In the genomic region with DNA sequence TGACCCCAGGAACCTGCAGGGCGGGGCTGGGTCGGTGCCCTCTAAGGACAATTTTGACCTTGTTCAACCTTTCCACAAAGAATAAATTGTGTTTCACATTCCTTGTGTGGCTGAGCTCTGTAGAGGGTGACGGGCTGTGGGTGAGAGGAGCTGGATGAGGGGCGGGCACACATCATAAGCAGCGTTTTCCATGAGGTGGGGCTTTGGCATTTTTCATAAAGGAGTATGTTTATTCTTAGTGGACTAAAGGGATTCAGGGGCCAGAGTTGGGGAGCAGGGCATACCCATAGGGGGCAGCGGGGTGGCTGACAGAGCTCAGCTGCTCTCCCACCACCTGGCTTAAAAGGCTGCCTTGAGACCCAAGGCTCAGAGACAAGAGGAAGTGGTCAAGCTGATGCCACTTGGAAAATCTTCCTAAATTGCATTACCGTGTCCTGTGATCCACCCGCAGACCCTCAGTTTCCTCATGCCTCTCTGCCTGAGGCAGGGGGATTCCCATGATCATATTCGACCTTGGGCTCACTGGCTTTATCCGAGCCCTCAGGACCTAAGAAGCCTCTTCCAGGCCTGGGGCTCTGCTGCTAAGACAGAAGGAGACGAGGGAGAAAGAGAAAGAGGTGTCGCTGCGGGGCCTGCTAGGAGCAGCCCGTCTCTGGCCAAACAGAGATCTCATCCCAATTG, we compare ENCODE assay signal across 11 cellular contexts. TPM values are rescaled to one million over a fixed set of nuclear protein-coding genes. Genes with fewer than 3 reads are reported as not detected.
A peak's percentile ranks its signal among the peaks of the same experiment; 100 is the strongest.
DNase-seq lines count a peak whose midpoint lies in the region; ATAC-seq and TF ChIP-seq lines count a peak whose summit lies in the region.
"Had no signal": no experiment of that assay in that cellular context is flagged by ENCODE, and none has a peak within 500 bp of the region (broad histone marks: within the 10 kb centered on the region; RNA-seq: fewer than 3 reads in every experiment).

No MANE protein-coding gene starts in this region.

- peaks cover 2% of the 10 kb centered on the region for H3K27me3 Mint-ChIP-seq in stimulated activated naive CD8-positive, alpha-beta T cell treated with anti-CD3 and anti-CD28 coated beads, Interleukin-15, Interleukin-2, amounts not matched to agents 100 ng/mL and 50 ng/mL, for 24 hours
- peaks cover 52% of the 10 kb centered on the region for H3K27me3 Mint-ChIP-seq in stimulated activated naive CD8-positive, alpha-beta T cell treated with anti-CD3 and anti-CD28 coated beads, Interleukin-15, amount 100 ng/mL, for 72 hours
- no peaks in the 10 kb centered on the region for H3K27me3 Mint-ChIP-seq in mesothelial cell of epicardium (ENCODE audit: low read depth)

- H3K27me3 ChIP-seq in aorta (ENCODE audit: control insufficient read depth in 1 of 2, insufficient read depth in 2 of 2, low read length in 1 of 2) = no peaks in the 10 kb centered on the region

- intact Hi-C loops in aorta (cut with DNase I) = no loop called here

- no peaks in the 10 kb centered on the region for H3K9me3 Mint-ChIP-seq in stimulated activated naive CD8-positive, alpha-beta T cell treated with anti-CD3 and anti-CD28 coated beads, Interleukin-15, Interleukin-2, amounts not matched to agents 100 ng/mL and 50 ng/mL, for 24 hours
- no peaks in the 10 kb centered on the region for H3K9me3 Mint-ChIP-seq in stimulated activated naive CD8-positive, alpha-beta T cell treated with anti-CD3 and anti-CD28 coated beads, Interleukin-15, amount 100 ng/mL, for 72 hours
- no peaks in the 10 kb centered on the region for H3K9me3 Mint-ChIP-seq in mesothelial cell of epicardium
- H3K9me3 Mint-ChIP-seq: activated B cell treated with CpG ODN at 0.5 μM for 24 hours had no signal

- no peak overlapping the region for H3K4me3 Mint-ChIP-seq in stimulated activated naive CD8-positive, alpha-beta T cell treated with anti-CD3 and anti-CD28 coated beads, Interleukin-15, Interleukin-2, amounts not matched to agents 100 ng/mL and 50 ng/mL, for 24 hours
- H3K4me3 Mint-ChIP-seq in stimulated activated naive CD8-positive, alpha-beta T cell treated with anti-CD3 and anti-CD28 coated beads, Interleukin-15, amount 100 ng/mL, for 72 hours = no peak overlapping the region
- H3K4me3 Mint-ChIP-seq in mesothelial cell of epicardium = peak overlapping the region; percentile 31
- H3K4me3 Mint-ChIP-seq: activated B cell treated with CpG ODN at 0.5 μM for 24 hours; CD4-positive, CD25-positive, alpha-beta regulatory T cell had no signal

- no peaks in the 10 kb centered on the region for H3K9me3 ChIP-seq in aorta (ENCODE audit: control insufficient read depth, low read length)

- no peak for ATAC-seq in stimulated activated naive CD8-positive, alpha-beta T cell treated with anti-CD3 and anti-CD28 coated beads, Interleukin-15, amount 100 ng/mL, for 72 hours
- ATAC-seq in aorta (ENCODE audit: low FRiP score) (no peak), GM21786 (IDR thresholded peaks at IDR 0.05; ENCODE audit: unreplicated experiment) (no peak), GM18519 (IDR thresholded peaks at IDR 0.05; ENCODE audit: low FRiP score, unreplicated experiment) (no peak)

- peaks cover 9% of the 10 kb centered on the region for H3K4me1 Mint-ChIP-seq in stimulated activated naive CD8-positive, alpha-beta T cell treated with anti-CD3 and anti-CD28 coated beads, Interleukin-15, Interleukin-2, amounts not matched to agents 100 ng/mL and 50 ng/mL, for 24 hours (ENCODE audit: low read depth)
- peaks cover 22% of the 10 kb centered on the region for H3K4me1 Mint-ChIP-seq in stimulated activated naive CD8-positive, alpha-beta T cell treated with anti-CD3 and anti-CD28 coated beads, Interleukin-15, amount 100 ng/mL, for 72 hours
- H3K4me1 Mint-ChIP-seq in mesothelial cell of epicardium = peaks cover 34% of the 10 kb centered on the region

- H3K4me3 ChIP-seq in aorta (ENCODE audit: low read length in 2 of 2) = no peak overlapping the region

- H3K27ac ChIP-seq in aorta (ENCODE audit: low read depth in 1 of 2, low read length in 2 of 2) = peak overlapping the region; percentile 73 to 95

- 12 to 13% methylated on average over 14 of the region's 14 CpGs for WGBS in aorta, 2 donors

- TF ChIP-seq CTCF in mesothelial cell of epicardium (IDR thresholded peaks at IDR 0.05; ENCODE audit: unreplicated experiment) = no peak

- no peak for DNase-seq in stimulated activated naive CD8-positive, alpha-beta T cell treated with anti-CD3 and anti-CD28 coated beads, Interleukin-15, amount 100 ng/mL, for 72 hours
- peak; percentile 45 for DNase-seq in dermis blood vessel endothelial cell
- no peak for DNase-seq in mesothelial cell of epicardium (ENCODE audit: low spot score in 2 of 2, unreplicated experiment in 2 of 2)
- DNase-seq in aorta = peak; percentile 55 to 77
- DNase-seq in superior temporal gyrus (ENCODE audit: extremely low spot score) = no peak
- DNase-seq: activated B cell treated with CpG ODN at 0.5 μM for 24 hours; CD4-positive, CD25-positive, alpha-beta regulatory T cell; effector CD8-positive, alpha-beta T cell had no signal

- H3K36me3 ChIP-seq in aorta (ENCODE audit: control insufficient read depth in 1 of 2, insufficient read depth in 2 of 2, low read length in 1 of 2) = peaks cover 0 to 14% of the 10 kb centered on the region in 2 donors

- no peaks in the 10 kb centered on the region for H3K36me3 Mint-ChIP-seq in stimulated activated naive CD8-positive, alpha-beta T cell treated with anti-CD3 and anti-CD28 coated beads, Interleukin-15, Interleukin-2, amounts not matched to agents 100 ng/mL and 50 ng/mL, for 24 hours (ENCODE audit: low read depth)
- peaks cover 20% of the 10 kb centered on the region for H3K36me3 Mint-ChIP-seq in mesothelial cell of epicardium
- H3K36me3 Mint-ChIP-seq: CD4-positive, CD25-positive, alpha-beta regulatory T cell had no signal

- peak overlapping the region; percentile 49 for H3K27ac Mint-ChIP-seq in stimulated activated naive CD8-positive, alpha-beta T cell treated with anti-CD3 and anti-CD28 coated beads, Interleukin-15, Interleukin-2, amounts not matched to agents 100 ng/mL and 50 ng/mL, for 24 hours
- H3K27ac Mint-ChIP-seq in stimulated activated naive CD8-positive, alpha-beta T cell treated with anti-CD3 and anti-CD28 coated beads, Interleukin-15, amount 100 ng/mL, for 72 hours = no peak overlapping the region
- H3K27ac Mint-ChIP-seq in mesothelial cell of epicardium = peak overlapping the region; percentile 97
- H3K27ac Mint-ChIP-seq: activated B cell treated with CpG ODN at 0.5 μM for 24 hours had no signal

- no peaks in the 10 kb centered on the region for H3K4me1 ChIP-seq in aorta (ENCODE audit: control insufficient read depth in 1 of 2, insufficient read depth in 2 of 2, low read length in 2 of 2)

RNA-seq across cellular contexts. Expression of a gene that starts 11.4 kb away (rescaled TPM):
- 73.3 and 138 TPM in 2 replicates for total RNA-seq in dermis blood vessel endothelial cell
- total RNA-seq in mesothelial cell of epicardium = 302 to 306 TPM (median 304 TPM) in 3 replicates
- total RNA-seq in aorta = 100 to 1,000 TPM; 206 to 250 TPM
- 10 to 100 TPM; 29.8 to 99.2 TPM for polyA plus RNA-seq in aorta
- polyA plus RNA-seq: CD4-positive, CD25-positive, alpha-beta regulatory T cell had no signal

RNA-seq across cellular contexts. Expression of a gene that starts 18.1 kb away (rescaled TPM):
- 30.1 and 38.1 TPM in 2 replicates for total RNA-seq in dermis blood vessel endothelial cell
- total RNA-seq in mesothelial cell of epicardium = 67.4 to 77.0 TPM (median 74.4 TPM) in 3 replicates
- 10 to 100 TPM; 37.2 to 49.1 TPM for total RNA-seq in aorta
- polyA plus RNA-seq in aorta = 10 to 100 TPM; 47.3 to 56.0 TPM

RNA-seq across cellular contexts. Expression of a gene that starts 23.7 kb away (rescaled TPM):
- total RNA-seq in dermis blood vessel endothelial cell = 59.4 and 126 TPM in 2 replicates
- total RNA-seq in mesothelial cell of epicardium = 38.6 to 40.4 TPM (median 39.8 TPM) in 3 replicates
- 100 to 1,000 TPM; 161 to 187 TPM for total RNA-seq in aorta
- 100 to 1,000 TPM in 1 of 2 donors, 10 to 100 TPM in 1; 53.0 to 134 TPM for polyA plus RNA-seq in aorta

RNA-seq across cellular contexts. Expression of a gene that starts 32.6 kb away (rescaled TPM):
- total RNA-seq in dermis blood vessel endothelial cell (4.8 and 8.3 TPM in 2 replicates), mesothelial cell of epicardium (8.3 to 9.8 TPM (median 8.9 TPM) in 3 replicates), aorta (10 to 100 TPM; 16.7 TPM)
- polyA plus RNA-seq in aorta = 10 to 100 TPM; 15.4 to 44.2 TPM
- total RNA-seq: CD4-positive, CD25-positive, alpha-beta regulatory T cell had no signal

RNA-seq across cellular contexts. Expression of a gene that starts 35.2 kb away (rescaled TPM):
- total RNA-seq in dermis blood vessel endothelial cell (0.09 TPM in 1 of 2 replicates, not detected in the other), mesothelial cell of epicardium (2.6 to 3.0 TPM (median 3.0 TPM) in 3 replicates), aorta (under 1 TPM; 0.36 to 0.75 TPM)
- polyA plus RNA-seq in aorta = under 1 TPM in 1 of 2 donors, not detected in 1; 0.92 TPM

Comparison
In these comparisons a context has a peak if more than half of its experiments do, and no peak if none do; other contexts are left out.
1. H3K27ac Mint-ChIP-seq: peak in stimulated activated naive CD8-positive, alpha-beta T cell treated with anti-CD3 and anti-CD28 coated beads, Interleukin-15, Interleukin-2, amounts not matched to agents 100 ng/mL and 50 ng/mL, for 24 hours (single experiment) and mesothelial cell of epicardium (single experiment); none in stimulated activated naive CD8-positive, alpha-beta T cell treated with anti-CD3 and anti-CD28 coated beads, Interleukin-15, amount 100 ng/mL, for 72 hours (0 of 2).
2. DNase-seq: peak in dermis blood vessel endothelial cell (single experiment) and aorta (2 of 2); none in stimulated activated naive CD8-positive, alpha-beta T cell treated with anti-CD3 and anti-CD28 coated beads, Interleukin-15, amount 100 ng/mL, for 72 hours (0 of 2), mesothelial cell of epicardium (0 of 2) and superior temporal gyrus (single experiment).